Comparison of ENCODE assay signal across 8 cellular contexts in genomic region chr6:73579851-73580246, GRCh38. TPM values are rescaled to one million over a fixed set of nuclear protein-coding genes. Genes with fewer than 3 reads are reported as not detected.
DNase-seq lines count a peak whose midpoint lies in the region; ATAC-seq and TF ChIP-seq lines count a peak whose summit lies in the region.

No MANE protein-coding gene starts in this region.

- H3K4me3 Mint-ChIP-seq in endodermal cell, result peak overlapping the region; percentile 49

- peaks cover 21% of the 10 kb centered on the region for H3K4me1 Mint-ChIP-seq in endodermal cell

- no peaks in the 10 kb centered on the region for H3K9me2 ChIP-seq in SK-N-SH

- DNase-seq in GM04503 (ENCODE audit: low read depth) (peak; percentile 94), SK-N-SH (no peak), endodermal cell (no peak), midbrain (lab: John Stamatoyannopoulos, UW) (peak; percentile 33), upper lobe of left lung (peak in 1 of 2 donors; percentile 25), GM10266 (ENCODE audit: extremely low spot score) (no peak)

- TF ChIP-seq CTCF in SK-N-SH (IDR thresholded peaks at IDR 0.05), result no peak
- TF ChIP-seq CTCF in endodermal cell (conservative IDR thresholded peaks at IDR 0.05), result no peak
- no peak for TF ChIP-seq CTCF in upper lobe of left lung (IDR thresholded peaks at IDR 0.05)
- no peak for TF ChIP-seq CTCF in GM10266 (IDR thresholded peaks at IDR 0.05; ENCODE audit: control insufficient read depth, insufficient read depth, low read depth, missing control alignments)

- H3K27me3 ChIP-seq in SK-N-SH (ENCODE audit: insufficient read depth), result no peaks in the 10 kb centered on the region
- no peaks in the 10 kb centered on the region for H3K27me3 ChIP-seq in endodermal cell (ENCODE audit: control insufficient read depth, insufficient read depth, low read length, poor library complexity, severe bottlenecking)
- no peaks in the 10 kb centered on the region for H3K27me3 ChIP-seq in upper lobe of left lung

- POLR2A ChIA-PET in SK-N-SH (lab: Yijun Ruan, JAX), result no interaction called here

- H3K27me3 Mint-ChIP-seq in endodermal cell (ENCODE audit: insufficient read depth), result no peaks in the 10 kb centered on the region

- ATAC-seq in HG02852 (IDR thresholded peaks at IDR 0.05; ENCODE audit: unreplicated experiment) (peak; percentile 15), upper lobe of left lung (ENCODE audit: low FRiP score in 2 of 2) (peak; percentile 79 to 80), GM18861 (IDR thresholded peaks at IDR 0.05; ENCODE audit: unreplicated experiment) (no peak)

- TF ChIP-seq RAD21 in SK-N-SH (IDR thresholded peaks at IDR 0.05; ENCODE audit: low read length), result no peak

- 5% methylated on average over 4 of the region's 4 CpGs for WGBS in SK-N-SH (ENCODE audit: low lambda C conversion rate)
- WGBS in endodermal cell (ENCODE audit: insufficient coverage in 1 of 2, insufficient read length in 1 of 2), 2 experiments, result 30% methylated on average over 3 of the region's 4 CpGs; no CpG with 5 or more reads in 1 of the 2 experiments
- WGBS in upper lobe of left lung, 2 donors, result 23 to 26% methylated on average over 4 of the region's 4 CpGs

- H3K9me3 Mint-ChIP-seq in endodermal cell, result peaks cover 28% of the 10 kb centered on the region

- no peaks in the 10 kb centered on the region for H4K20me1 ChIP-seq in SK-N-SH (ENCODE audit: insufficient read depth)

- TF ChIP-seq POLR2A in upper lobe of left lung (IDR thresholded peaks at IDR 0.05), result no peak

- H3K4me1 ChIP-seq in SK-N-SH (ENCODE audit: control insufficient read depth in 1 of 2, insufficient read depth in 2 of 2, low read depth in 1 of 2, low read length in 1 of 2) (peaks cover 4 to 19% of the 10 kb centered on the region in 2 experiments; a peak in 3 of 4 replicates), endodermal cell (ENCODE audit: control insufficient read depth, insufficient read depth, low read length) (peaks cover 12% of the 10 kb centered on the region), upper lobe of left lung (peaks cover 17 to 30% (median 25%) of the 10 kb centered on the region in 4 donors)

- no peaks in the 10 kb centered on the region for H3K79me2 ChIP-seq in SK-N-SH (ENCODE audit: insufficient read depth)

- H3F3A ChIP-seq in SK-N-SH (replicated peaks; ENCODE audit: insufficient read depth), result peaks cover 35% of the 10 kb centered on the region

- H3K36me3 Mint-ChIP-seq in endodermal cell (ENCODE audit: low read depth), result peaks cover 5% of the 10 kb centered on the region

- CTCF ChIA-PET in SK-N-SH (lab: Yijun Ruan, JAX), result interaction anchor here (1.1 kb wide), 1 partner anchor 10 kb away, joined by 3 read pairs; no protein-coding TSS in a partner anchor

- H3K4me3 ChIP-seq in SK-N-SH (ENCODE audit: low read depth in 2 of 2, low read length in 1 of 2) (peak overlapping the region in 1 of 2 experiments; percentile 21; a peak in 2 of 4 replicates), endodermal cell (ENCODE audit: low read length) (no peak overlapping the region), upper lobe of left lung (peak overlapping the region in 2 of 4 donors; percentile 4 to 29)

- TF ChIP-seq EP300 in SK-N-SH (IDR thresholded peaks at IDR 0.05; ENCODE audit: borderline replicate concordance in 1 of 2, low read depth in 1 of 2, low read length in 1 of 2), result no peak
- TF ChIP-seq EP300 in upper lobe of left lung (IDR thresholded peaks at IDR 0.05), result no peak

- H3K9me3 ChIP-seq in SK-N-SH (no peaks in the 10 kb centered on the region; the same call in 1 of the 2 replicates), endodermal cell (ENCODE audit: control insufficient read depth, low read length) (peaks cover 18% of the 10 kb centered on the region), upper lobe of left lung (no peaks in the 10 kb centered on the region)

- H3K36me3 ChIP-seq in SK-N-SH (replicated peaks in 1 of 2; ENCODE audit: control insufficient read depth in 1 of 2, insufficient read depth in 2 of 2, low read length in 1 of 2), result no peaks in the 10 kb centered on the region
- H3K36me3 ChIP-seq in endodermal cell (ENCODE audit: control insufficient read depth, insufficient read depth, low read length), result no peaks in the 10 kb centered on the region
- no peaks in the 10 kb centered on the region for H3K36me3 ChIP-seq in upper lobe of left lung

- H3K27ac ChIP-seq in SK-N-SH (ENCODE audit: low read depth in 2 of 2, low read length in 1 of 2), result peak overlapping the region; percentile 79 to 99; a peak in 3 of 4 replicates
- peak overlapping the region; percentile 100 for H3K27ac ChIP-seq in endodermal cell (ENCODE audit: low read depth, low read length)
- H3K27ac ChIP-seq in upper lobe of left lung, result peak overlapping the region; percentile 87 to 95 (median 90)

- H3K9ac ChIP-seq in SK-N-SH (peak overlapping the region; percentile 92), endodermal cell (ENCODE audit: extremely low read depth, low read length, poor library complexity, severe bottlenecking) (peak overlapping the region; percentile 95)

- peak overlapping the region; percentile 100 for H3K27ac Mint-ChIP-seq in endodermal cell

- peak overlapping the region; percentile 79; the same call in 1 of the 2 replicates for H2AFZ ChIP-seq in SK-N-SH (ENCODE audit: low read depth)

- peak overlapping the region; percentile 54 for H3K4me2 ChIP-seq in SK-N-SH

TF ChIP-seq in SK-N-SH, 30 proteins besides CTCF, POLR2A, EP300 and RAD21:
- TF ChIP-seq RFX5 (IDR thresholded peaks at IDR 0.05; ENCODE audit: low read length) (no peak), TEAD4 (IDR thresholded peaks at IDR 0.05; ENCODE audit: borderline replicate concordance, insufficient read depth) (no peak), NFIC (IDR thresholded peaks at IDR 0.05; ENCODE audit: borderline replicate concordance) (peak; percentile 42), EZH2phosphoT487 (IDR thresholded peaks at IDR 0.05; ENCODE audit: borderline replicate concordance, low read depth) (no peak), MAX (IDR thresholded peaks at IDR 0.05; ENCODE audit: low read depth) (peak; percentile 62; the same call in 1 of the 2 replicates), CHD2 (IDR thresholded peaks at IDR 0.05; ENCODE audit: low read length, partially characterized antibody) (no peak), GABPA (IDR thresholded peaks at IDR 0.05; ENCODE audit: low read depth) (peak; percentile 47), JUND (IDR thresholded peaks at IDR 0.05) (no peak), FOXJ3 (CRISPR knock-in tag; IDR thresholded peaks at IDR 0.05) (no peak), RXRA (IDR thresholded peaks at IDR 0.05; ENCODE audit: borderline replicate concordance, low read depth) (no peak), USF1 (IDR thresholded peaks at IDR 0.05; ENCODE audit: borderline replicate concordance, low read depth) (no peak), SMC3 (IDR thresholded peaks at IDR 0.05; ENCODE audit: low read depth, low read length) (no peak), GATA2 (CRISPR knock-in tag; IDR thresholded peaks at IDR 0.05) (no peak), MEF2A (IDR thresholded peaks at IDR 0.05; ENCODE audit: borderline replicate concordance, low read depth) (no peak), FOXM1 (IDR thresholded peaks at IDR 0.05; ENCODE audit: low read depth) (no peak), USF2 (IDR thresholded peaks at IDR 0.05; ENCODE audit: borderline replicate concordance, low read depth, low read length) (no peak), TCF12 (IDR thresholded peaks at IDR 0.05) (peak; percentile 48; the same call in 1 of the 2 replicates), TAF1 (IDR thresholded peaks at IDR 0.05; ENCODE audit: borderline replicate concordance, low read depth, low read length) (no peak; the same call in 1 of the 2 replicates), PBX3 (IDR thresholded peaks at IDR 0.05) (peak; percentile 23; the same call in 1 of the 2 replicates), RCOR1 (IDR thresholded peaks at IDR 0.05; ENCODE audit: low read length) (no peak), SIN3A (IDR thresholded peaks at IDR 0.05; ENCODE audit: borderline replicate concordance, low read depth, low read length) (no peak)

RNA-seq across cellular contexts. Expression of gene EEF1A1, which starts 59.0 kb away (rescaled TPM):
- polyA plus RNA-seq in SK-N-SH (2012; rRNA removed), result 10,787 and 14,148 TPM in 2 replicates
- polyA plus RNA-seq in SK-N-SH (2012; cell fraction: cytosol; rRNA removed), result 13,584 and 14,065 TPM in 2 replicates
- polyA plus RNA-seq in SK-N-SH (2012; cell fraction: nucleus; rRNA removed), result 2,616 and 4,114 TPM in 2 replicates
- total RNA-seq in endodermal cell (over 10,000 TPM in 1 of 2 donors, 1,000 to 10,000 TPM in 1; 8,118 to 11,075 TPM), upper lobe of left lung (over 10,000 TPM in 1 of 6 donors, 1,000 to 10,000 TPM in 5; 3,617 to 10,582 (median 7,272) TPM)
- 8,040 TPM for polyA plus RNA-seq in endodermal cell (2013, experiment 1 of 2)
- polyA plus RNA-seq in endodermal cell (2013, experiment 2 of 2), result 7,552 TPM

Comparison
In these comparisons a context has a peak if more than half of its experiments do, and no peak if none do; other contexts are left out.
1. DNase-seq: peak in GM04503 (single experiment) and midbrain (single experiment); none in SK-N-SH (single experiment), endodermal cell (single experiment) and GM10266 (single experiment).
2. Peak in every context shown above with its lines, with median percentiles within 50 percentile points of each other: H3K27ac ChIP-seq.